In genomic region chr20:40265872-40266533, GRCh38 we compare ENCODE assay signal across 8 cellular contexts.
A peak's percentile ranks its signal among the peaks of the same experiment; 100 is the strongest.
DNase-seq lines count a peak whose midpoint lies in the region; ATAC-seq and TF ChIP-seq lines count a peak whose summit lies in the region.

No MANE protein-coding gene starts in this region.

- no peak overlapping the region for H3K27ac Mint-ChIP-seq in CD4-positive, alpha-beta T cell

- intact Hi-C loops in CD4-positive, alpha-beta T cell (cut with DNase I, micrococcal nuclease), result loop anchor here in 1 of 2 experiments (10.0 kb wide), 1 partner anchor 699 kb away; no protein-coding TSS in a partner anchor

- TF ChIP-seq CTCF in KMS-11 (conservative IDR thresholded peaks at IDR 0.05; ENCODE audit: low read depth, low read length), result peak; percentile 55
- TF ChIP-seq CTCF in brain microvascular endothelial cell (IDR thresholded peaks at IDR 0.05; ENCODE audit: low read depth, low read length, missing control alignments), result peak; percentile 70
- no peak for TF ChIP-seq CTCF in CD4-positive, alpha-beta T cell (IDR thresholded peaks at IDR 0.05)

- no peaks in the 10 kb centered on the region for H3K4me1 Mint-ChIP-seq in CD4-positive, alpha-beta T cell (ENCODE audit: low read depth)

- H3K36me3 Mint-ChIP-seq in CD4-positive, alpha-beta T cell (ENCODE audit: low read depth), result no peaks in the 10 kb centered on the region

- in situ Hi-C loops in brain microvascular endothelial cell (cut with HindIII; ENCODE audit: low pct_ligation_motif_present, low sequenced_read_pairs), result no loop called here

- H3K4me3 ChIP-seq in KMS-11 (IDR thresholded peaks at IDR 0.05; ENCODE audit: insufficient read depth, low read depth, low read length), result no peak overlapping the region
- H3K4me3 ChIP-seq in brain microvascular endothelial cell (ENCODE audit: low read depth, low read length), result no peak overlapping the region

- no peak overlapping the region for H3K9ac ChIP-seq in KMS-11

- H3K9me3 Mint-ChIP-seq in CD4-positive, alpha-beta T cell, result no peaks in the 10 kb centered on the region

- no peaks in the 10 kb centered on the region for H3K9me3 ChIP-seq in CD4-positive, alpha-beta T cell (ENCODE audit: control insufficient read depth, low read length)

- H3K36me3 ChIP-seq in KMS-11 (ENCODE audit: insufficient read depth) (no peaks in the 10 kb centered on the region), brain microvascular endothelial cell (replicated peaks) (no peaks in the 10 kb centered on the region)

- POLR2A ChIA-PET in CD4-positive, alpha-beta T cell (lab: Charles Lee), result no interaction called here

- no peak overlapping the region for H3K27ac ChIP-seq in KMS-11
- H3K27ac ChIP-seq in brain microvascular endothelial cell, result no peak overlapping the region
- H3K27ac ChIP-seq in CD4-positive, alpha-beta T cell (ENCODE audit: low read depth, low read length), result no peak overlapping the region

- no peak overlapping the region for H3K4me2 ChIP-seq in KMS-11

- H2AFZ ChIP-seq in KMS-11 (ENCODE audit: low read depth), result no peak overlapping the region

- no peaks in the 10 kb centered on the region for H3K4me1 ChIP-seq in KMS-11 (ENCODE audit: low read depth, poor library complexity, severe bottlenecking)

- CTCF ChIA-PET in CD4-positive, alpha-beta T cell (lab: Charles Lee), result no interaction called here

- H3K79me2 ChIP-seq in KMS-11 (ENCODE audit: insufficient read depth, low read depth), result no peaks in the 10 kb centered on the region

- no peaks in the 10 kb centered on the region for H3K27me3 ChIP-seq in KMS-11 (ENCODE audit: insufficient read depth, low read depth)
- H3K27me3 ChIP-seq in brain microvascular endothelial cell (replicated peaks), result no peaks in the 10 kb centered on the region
- no peaks in the 10 kb centered on the region for H3K27me3 ChIP-seq in CD4-positive, alpha-beta T cell (ENCODE audit: control insufficient read depth, insufficient read depth, low read length)

- ATAC-seq in left lobe of liver, result peak; percentile 95
- no peak for ATAC-seq in CD4-positive, alpha-beta T cell (ENCODE audit: poor library complexity)

- DNase-seq in Ammon's horn (ENCODE audit: low spot score) (peak; percentile 29), brain microvascular endothelial cell (peak; percentile 19), left lobe of liver (ENCODE audit: low spot score) (peak; percentile 60), amniotic stem cell (lab: John Stamatoyannopoulos, UW) (no peak), NCI-H1048 (lab: John Stamatoyannopoulos, UW) (no peak)
- DNase-seq in CD4-positive, alpha-beta T cell, result no peak
- DNase-seq in stimulated activated CD4-positive, alpha-beta T cell treated with anti-CD3 and anti-CD28 coated beads, Interleukin-2, amount 100 ng/mL, for 48 hours, result no peak

- H3K27me3 Mint-ChIP-seq in CD4-positive, alpha-beta T cell, result no peaks in the 10 kb centered on the region

- no peak overlapping the region for H3K4me3 Mint-ChIP-seq in CD4-positive, alpha-beta T cell

- H4K20me1 ChIP-seq in KMS-11 (ENCODE audit: insufficient read depth), result no peaks in the 10 kb centered on the region

Comparison
In these comparisons a context has a peak if more than half of its experiments do, and no peak if none do; other contexts are left out.
1. DNase-seq: peak in Ammon's horn (single experiment), brain microvascular endothelial cell (single experiment) and left lobe of liver (single experiment); none in amniotic stem cell (single experiment), NCI-H1048 (single experiment), CD4-positive, alpha-beta T cell (0 of 10) and stimulated activated CD4-positive, alpha-beta T cell treated with anti-CD3 and anti-CD28 coated beads, Interleukin-2, amount 100 ng/mL, for 48 hours (0 of 2).